In the genomic region with DNA sequence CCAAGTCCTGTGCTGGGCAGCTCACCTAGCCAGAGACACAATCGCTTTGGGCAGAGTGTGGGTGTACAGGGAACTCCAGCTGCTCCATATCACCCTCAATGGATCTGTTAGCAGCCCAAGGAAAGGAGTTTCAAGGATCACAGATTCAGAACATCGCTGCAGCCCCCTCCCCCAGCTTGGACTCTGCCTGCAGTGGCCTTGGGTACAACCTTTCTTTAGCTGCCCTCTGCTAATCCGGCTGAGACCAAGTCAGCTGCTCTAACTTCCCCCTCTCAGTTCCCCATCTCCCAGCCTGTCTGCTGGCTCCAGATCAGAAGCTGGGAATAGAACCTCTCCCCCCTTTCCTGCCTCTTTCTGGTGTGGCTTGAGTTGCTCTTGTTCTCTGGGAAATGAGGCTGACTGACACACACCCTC, we compare ENCODE assay signal across 10 cellular contexts. TPM values are rescaled to one million over a fixed set of nuclear protein-coding genes. Genes with fewer than 3 reads are reported as not detected.
DNase-seq lines count a peak whose midpoint lies in the region; ATAC-seq, FAIRE-seq and TF ChIP-seq lines count a peak whose summit lies in the region.
"Had no signal": no experiment of that assay in that cellular context is flagged by ENCODE, and none has a peak within 500 bp of the region (broad histone marks: within the 10 kb centered on the region; RNA-seq: fewer than 3 reads in every experiment).

No MANE protein-coding gene starts in this region.

- no peaks in the 10 kb centered on the region for H3K36me3 Mint-ChIP-seq in activated T-helper 17 cell treated with anti-CD3 and anti-CD28 coated beads, Interleukin-2, amount 50 U/mL, for 72 hours (ENCODE audit: low read depth)

- 23 to 63% (median 55%) methylated on average over 3 of the region's 3 CpGs for WGBS in spleen, 5 donors
- 71 to 77% methylated on average over 3 of the region's 3 CpGs for WGBS in GM23248 (ENCODE audit: low coverage in 1 of 2, low lambda C conversion rate in 2 of 2, missing lambda C conversion rate in 2 of 2), 2 experiments

- H2AFZ ChIP-seq in KMS-11 (ENCODE audit: low read depth) (no peak overlapping the region), GM23248 (no peak overlapping the region)

- TF ChIP-seq CTCF in KMS-11 (conservative IDR thresholded peaks at IDR 0.05; ENCODE audit: low read depth, low read length) (no peak), kidney (IDR thresholded peaks at IDR 0.05; ENCODE audit: borderline replicate concordance, extremely low read depth, insufficient read depth) (no peak), spleen (IDR thresholded peaks at IDR 0.05 in 8 of 11, conservative IDR thresholded peaks at IDR 0.05 in 3 of 11) (no peak), D721Med (IDR thresholded peaks at IDR 0.05; ENCODE audit: insufficient read depth, missing control alignments) (no peak)

- intact Hi-C loops in kidney (cut with DNase I), result no loop called here
- intact Hi-C loops in spleen (cut with DNase I; ENCODE audit: low total_unique reads), result loop anchor here (10.0 kb wide), 1 partner anchor 65 kb away; a partner anchor contains a TSS

- H3K36me3 ChIP-seq in KMS-11 (ENCODE audit: insufficient read depth) (no peaks in the 10 kb centered on the region), kidney (ENCODE audit: control insufficient read depth in 1 of 2, insufficient read depth in 2 of 2, low read length in 2 of 2) (no peaks in the 10 kb centered on the region), spleen (peaks cover 0 to 20% (median 0%) of the 10 kb centered on the region in 6 donors), GM23248 (ENCODE audit: low read depth) (no peaks in the 10 kb centered on the region)

- H3K4me2 ChIP-seq in KMS-11 (peak overlapping the region; percentile 88; the same call in 1 of the 2 replicates), GM23248 (ENCODE audit: unreplicated experiment) (no peak overlapping the region)

- no peaks in the 10 kb centered on the region for H3K9me3 Mint-ChIP-seq in activated T-helper 17 cell treated with anti-CD3 and anti-CD28 coated beads, Interleukin-2, amount 50 U/mL, for 72 hours

- H3K4me1 ChIP-seq in KMS-11 (ENCODE audit: low read depth, poor library complexity, severe bottlenecking) (peaks cover 18% of the 10 kb centered on the region), kidney (ENCODE audit: control insufficient read depth in 1 of 2, insufficient read depth in 1 of 2, low read depth in 1 of 2, low read length in 2 of 2) (peaks cover 4 to 34% of the 10 kb centered on the region in 2 donors), spleen (peaks cover 4 to 33% (median 23%) of the 10 kb centered on the region in 6 donors), GM23248 (ENCODE audit: insufficient read depth) (no peaks in the 10 kb centered on the region)

- H3K79me2 ChIP-seq in KMS-11 (ENCODE audit: insufficient read depth, low read depth) (no peaks in the 10 kb centered on the region), GM23248 (ENCODE audit: insufficient read depth) (no peaks in the 10 kb centered on the region)

- H3K27ac ChIP-seq in KMS-11, result no peak overlapping the region
- peak overlapping the region; percentile 74 to 88 for H3K27ac ChIP-seq in kidney (ENCODE audit: low read depth in 2 of 2, low read length in 2 of 2)
- peak overlapping the region in 5 of 8 donors; percentile 80 to 91 (median 86) for H3K27ac ChIP-seq in spleen
- H3K27ac ChIP-seq in GM23248, result no peak overlapping the region

- H3K9me3 ChIP-seq in kidney (ENCODE audit: control insufficient read depth in 1 of 2, low read length in 2 of 2), result no peaks in the 10 kb centered on the region
- H3K9me3 ChIP-seq in spleen, result no peaks in the 10 kb centered on the region
- H3K9me3 ChIP-seq in GM23248 (ENCODE audit: low read depth), result no peaks in the 10 kb centered on the region

- H3K27ac Mint-ChIP-seq in activated T-helper 17 cell treated with anti-CD3 and anti-CD28 coated beads, Interleukin-2, amount 50 U/mL, for 72 hours, result peak overlapping the region; percentile 15

- peaks cover 10% of the 10 kb centered on the region; the same call in 1 of the 2 replicates for H3F3A ChIP-seq in GM23248 (ENCODE audit: insufficient read depth)

- H3K27me3 ChIP-seq in KMS-11 (ENCODE audit: insufficient read depth, low read depth), result no peaks in the 10 kb centered on the region
- peaks cover 0 to 12% (median 0%) of the 10 kb centered on the region in 7 donors for H3K27me3 ChIP-seq in spleen (replicated peaks in 1 of 7)
- H3K27me3 ChIP-seq in GM23248 (replicated peaks; ENCODE audit: insufficient read depth), result no peaks in the 10 kb centered on the region; the same call in 1 of the 2 replicates

- peak overlapping the region; percentile 76 for H3K4me3 Mint-ChIP-seq in activated T-helper 17 cell treated with anti-CD3 and anti-CD28 coated beads, Interleukin-2, amount 50 U/mL, for 72 hours

- no peak for FAIRE-seq in kidney (lab: Jason Lieb, UNC)
- FAIRE-seq in D721Med (lab: Jason Lieb, UNC), result no peak
- FAIRE-seq: GM18507 had no signal

- in situ Hi-C loops in GM23248 (cut with MboI), result no loop called here

- peaks cover 12% of the 10 kb centered on the region for H3K4me1 Mint-ChIP-seq in activated T-helper 17 cell treated with anti-CD3 and anti-CD28 coated beads, Interleukin-2, amount 50 U/mL, for 72 hours

- TF ChIP-seq POLR2A in spleen (IDR thresholded peaks at IDR 0.05), result no peak

- no peak overlapping the region for H3K4me3 ChIP-seq in KMS-11 (IDR thresholded peaks at IDR 0.05; ENCODE audit: insufficient read depth, low read depth, low read length)
- H3K4me3 ChIP-seq in kidney (ENCODE audit: low read length in 2 of 2), result peak overlapping the region; percentile 64 to 77
- peak overlapping the region; percentile 70 to 91 (median 87) for H3K4me3 ChIP-seq in spleen
- no peak overlapping the region for H3K4me3 ChIP-seq in GM23248

- H4K20me1 ChIP-seq in KMS-11 (ENCODE audit: insufficient read depth), result no peaks in the 10 kb centered on the region
- no peaks in the 10 kb centered on the region for H4K20me1 ChIP-seq in GM23248 (ENCODE audit: insufficient read depth)

- H3K27me3 Mint-ChIP-seq in activated T-helper 17 cell treated with anti-CD3 and anti-CD28 coated beads, Interleukin-2, amount 50 U/mL, for 72 hours, result no peaks in the 10 kb centered on the region

- no peak for DNase-seq in kidney
- DNase-seq in spleen, result no peak
- DNase-seq in GM23248, result no peak
- DNase-seq in D721Med (ENCODE audit: insufficient read length, low spot score), result no peak
- DNase-seq in NCI-H2171 (lab: John Stamatoyannopoulos, UW), result no peak

- no peaks in the 10 kb centered on the region for H3K9me2 ChIP-seq in GM23248 (ENCODE audit: insufficient read depth)

- no peak for ATAC-seq in activated T-helper 17 cell treated with anti-CD3 and anti-CD28 coated beads, Interleukin-2, amount 50 U/mL, for 72 hours (replicated peaks)
- no peak for ATAC-seq in GM21423 (IDR thresholded peaks at IDR 0.05; ENCODE audit: unreplicated experiment)

- H3K9ac ChIP-seq in KMS-11 (no peak overlapping the region), kidney (ENCODE audit: low read length in 2 of 2) (peak overlapping the region in 1 of 2 donors; percentile 79), GM23248 (no peak overlapping the region)

RNA-seq across cellular contexts. Expression of a gene that starts 1.3 kb away (rescaled TPM):
- total RNA-seq in activated T-helper 17 cell treated with anti-CD3 and anti-CD28 coated beads, Interleukin-2, amount 50 U/mL, for 72 hours, result under 1 TPM; 0.24 to 0.40 TPM
- total RNA-seq in kidney (7.4 TPM), spleen (10 to 100 TPM in 5 of 7 donors, 1 to 10 TPM in 2; 5.1 to 25.0 (median 17.0) TPM)
- polyA plus RNA-seq in kidney (ENCODE audit: insufficient read depth, low read depth, low replicate concordance) (17.1 TPM), spleen (1 to 10 TPM in 2 of 3 donors, under 1 TPM in 1; 0.98 to 2.4 (median 2.0) TPM), GM23248 (2016; fragmentation: Nextera tagmentation; extraction: Ambion mirVana) (0.38 and 1.0 TPM in 2 replicates)
- total RNA-seq in GM23248 (2014; rRNA removed; shearing (Covaris generic)), result under 0.01 and 0.32 TPM in 2 replicates

RNA-seq across cellular contexts. Expression of a gene that starts 26.1 kb away (rescaled TPM):
- total RNA-seq in activated T-helper 17 cell treated with anti-CD3 and anti-CD28 coated beads, Interleukin-2, amount 50 U/mL, for 72 hours, result 1 to 10 TPM in 1 of 2 donors, not detected in 1; 1.4 TPM
- total RNA-seq in kidney (2.5 TPM), spleen (1 to 10 TPM in 2 of 7 donors, under 1 TPM in 3, not detected in 2; 0.12 to 3.2 (median 0.28) TPM)
- polyA plus RNA-seq in kidney (ENCODE audit: insufficient read depth, low read depth, low replicate concordance) (2.8 TPM), spleen (1 to 10 TPM in 1 of 3 donors, under 1 TPM in 2; 0.54 to 1.2 (median 0.61) TPM), GM23248 (2016; fragmentation: Nextera tagmentation; extraction: Ambion mirVana) (not detected in 2 replicates)
- total RNA-seq in GM23248 (2014; rRNA removed; shearing (Covaris generic)), result not detected in 2 replicates
- total RNA-seq: liver had no signal

Comparison
In these comparisons a context has a peak if more than half of its experiments do, and no peak if none do; other contexts are left out.
1. H3K27ac ChIP-seq: peak in kidney (2 of 2) and spleen (5 of 8); none in KMS-11 (single experiment) and GM23248 (single experiment).
2. H3K4me3 ChIP-seq: peak in kidney (2 of 2) and spleen (8 of 8); none in KMS-11 (single experiment) and GM23248 (single experiment).